In the genomic region with DNA sequence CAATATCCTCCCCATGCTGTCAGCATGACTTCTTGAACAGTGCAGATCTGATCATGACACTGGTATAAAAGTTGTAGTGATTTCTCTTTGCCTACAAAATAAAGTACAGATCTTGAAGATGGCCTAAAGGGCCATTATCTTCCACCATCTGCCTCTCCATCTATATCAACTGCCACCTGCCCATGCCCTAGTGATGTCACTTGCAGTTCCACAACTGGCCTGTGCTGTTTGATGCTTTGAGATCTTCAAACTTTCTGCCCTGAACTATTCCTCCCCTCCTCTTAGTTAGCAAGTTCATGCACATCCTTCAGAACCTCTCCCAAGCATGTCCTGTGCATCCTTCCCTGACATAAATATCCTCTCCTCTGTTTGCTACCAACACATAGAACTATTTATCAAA, we compare ENCODE assay signal across 23 cellular contexts.
DNase-seq lines count a peak whose midpoint lies in the region; ATAC-seq and TF ChIP-seq lines count a peak whose summit lies in the region.
"Had no signal": no experiment of that assay in that cellular context is flagged by ENCODE, and none has a peak within 500 bp of the region (broad histone marks: within the 10 kb centered on the region; RNA-seq: fewer than 3 reads in every experiment).

No MANE protein-coding gene starts in this region.

- H3F3A ChIP-seq in SK-N-SH (replicated peaks; ENCODE audit: insufficient read depth): peaks cover 32% of the 10 kb centered on the region

- in situ Hi-C loops in SK-MEL-5 (cut with HindIII; ENCODE audit: low pct_unique_long_range_greater_than_20kb, low sequenced_read_pairs): no loop called here

- H3K27me3 ChIP-seq in SK-N-SH (ENCODE audit: insufficient read depth): no peaks in the 10 kb centered on the region
- peaks cover 15% of the 10 kb centered on the region for H3K27me3 ChIP-seq in CD4-positive, alpha-beta T cell (ENCODE audit: control insufficient read depth, insufficient read depth, low read length)
- H3K27me3 ChIP-seq: suprapubic skin had no signal

- H4K20me1 ChIP-seq in SK-N-SH (ENCODE audit: insufficient read depth): no peaks in the 10 kb centered on the region

- intact Hi-C loops in CD4-positive, alpha-beta T cell (cut with DNase I, micrococcal nuclease): no loop called here

- POLR2A ChIA-PET in SK-N-SH (lab: Yijun Ruan, JAX): no interaction called here
- POLR2A ChIA-PET in CD4-positive, alpha-beta T cell (lab: Charles Lee): no interaction called here

- H3K36me3 Mint-ChIP-seq in HFFc6 (ENCODE audit: low read depth): no peaks in the 10 kb centered on the region
- H3K36me3 Mint-ChIP-seq in stimulated activated naive B cell treated with anti-CD40 and anti-IgM and Interleukin-4, amounts not matched to agents 10 μg/mL and 1 μg/mL and 100 μg/mL, for 72 hours: no peaks in the 10 kb centered on the region
- H3K36me3 Mint-ChIP-seq in CD4-positive, alpha-beta T cell (ENCODE audit: low read depth): no peaks in the 10 kb centered on the region
- H3K36me3 Mint-ChIP-seq: CD4-positive, CD25-positive, alpha-beta regulatory T cell; immature natural killer cell had no signal

- no peak overlapping the region for H3K4me3 Mint-ChIP-seq in HFFc6
- no peak overlapping the region for H3K4me3 Mint-ChIP-seq in stimulated activated naive B cell treated with anti-CD40 and anti-IgM and Interleukin-4, amounts not matched to agents 10 μg/mL and 1 μg/mL and 100 μg/mL, for 72 hours
- no peak overlapping the region for H3K4me3 Mint-ChIP-seq in CD4-positive, alpha-beta T cell
- H3K4me3 Mint-ChIP-seq: CD4-positive, CD25-positive, alpha-beta regulatory T cell; effector memory CD8-positive, alpha-beta T cell; immature natural killer cell; T-helper 1 cell treated with Interleukin-12 subunit alpha and Interleukin-12 subunit beta and Interleukin-4 antibody, amounts not matched to agents 30 μg/mL and 1 μg/mL, for 36 hours had no signal

- H3K9me2 ChIP-seq in SK-N-SH: no peaks in the 10 kb centered on the region

- H3K36me3 ChIP-seq in SK-N-SH (replicated peaks in 1 of 2; ENCODE audit: control insufficient read depth in 1 of 2, insufficient read depth in 2 of 2, low read length in 1 of 2): peaks cover 0 to 3% of the 10 kb centered on the region in 2 experiments
- H3K36me3 ChIP-seq: heart right ventricle, neutrophil, suprapubic skin had no signal

- peak overlapping the region in 1 of 2 experiments; percentile 75; a peak in 1 of 4 replicates for H3K27ac ChIP-seq in SK-N-SH (ENCODE audit: low read depth in 2 of 2, low read length in 1 of 2)
- H3K27ac ChIP-seq in CD4-positive, alpha-beta T cell (ENCODE audit: low read depth, low read length): no peak overlapping the region
- H3K27ac ChIP-seq: heart right ventricle, neutrophil, PC-9, suprapubic skin had no signal

- TF ChIP-seq RAD21 in SK-N-SH (IDR thresholded peaks at IDR 0.05; ENCODE audit: low read length): no peak

- no peaks in the 10 kb centered on the region for H3K9me3 Mint-ChIP-seq in HFFc6
- H3K9me3 Mint-ChIP-seq in stimulated activated naive B cell treated with anti-CD40 and anti-IgM and Interleukin-4, amounts not matched to agents 10 μg/mL and 1 μg/mL and 100 μg/mL, for 72 hours: no peaks in the 10 kb centered on the region
- H3K9me3 Mint-ChIP-seq in CD4-positive, alpha-beta T cell: no peaks in the 10 kb centered on the region
- H3K9me3 Mint-ChIP-seq: effector memory CD8-positive, alpha-beta T cell; T-helper 1 cell treated with Interleukin-12 subunit alpha and Interleukin-12 subunit beta and Interleukin-4 antibody, amounts not matched to agents 30 μg/mL and 1 μg/mL, for 36 hours had no signal

- H3K9ac ChIP-seq in SK-N-SH: no peak overlapping the region

- H3K79me2 ChIP-seq in SK-N-SH (ENCODE audit: insufficient read depth): peaks cover 28% of the 10 kb centered on the region; the same call in 1 of the 2 replicates

- H2AFZ ChIP-seq in SK-N-SH (ENCODE audit: low read depth): no peak overlapping the region
- H2AFZ ChIP-seq: PC-9 had no signal

- no peak overlapping the region for H3K27ac Mint-ChIP-seq in HFFc6
- H3K27ac Mint-ChIP-seq in stimulated activated naive B cell treated with anti-CD40 and anti-IgM and Interleukin-4, amounts not matched to agents 10 μg/mL and 1 μg/mL and 100 μg/mL, for 72 hours: no peak overlapping the region
- H3K27ac Mint-ChIP-seq in CD4-positive, alpha-beta T cell: no peak overlapping the region
- H3K27ac Mint-ChIP-seq: CD4-positive, CD25-positive, alpha-beta regulatory T cell; effector memory CD8-positive, alpha-beta T cell; immature natural killer cell; T-helper 1 cell treated with Interleukin-12 subunit alpha and Interleukin-12 subunit beta and Interleukin-4 antibody, amounts not matched to agents 30 μg/mL and 1 μg/mL, for 36 hours had no signal

- ATAC-seq in SK-N-SH treated with all-trans-retinoic acid at 6 μM for 48 hours: no peak; the same call in 2 of the 3 replicates
- peak; percentile 42 to 60 for ATAC-seq in stimulated activated naive B cell treated with anti-CD40 and anti-IgM and Interleukin-4, amounts not matched to agents 10 μg/mL and 1 μg/mL and 100 μg/mL, for 72 hours (replicated peaks)
- no peak for ATAC-seq in CD4-positive, alpha-beta T cell (ENCODE audit: poor library complexity)
- ATAC-seq: effector memory CD8-positive, alpha-beta T cell had no signal

- H3K9me3 ChIP-seq in SK-N-SH: no peaks in the 10 kb centered on the region
- no peaks in the 10 kb centered on the region for H3K9me3 ChIP-seq in CD4-positive, alpha-beta T cell (ENCODE audit: control insufficient read depth, low read length)
- H3K9me3 ChIP-seq: heart right ventricle, neutrophil, suprapubic skin had no signal

- TF ChIP-seq EP300 in SK-N-SH (IDR thresholded peaks at IDR 0.05; ENCODE audit: borderline replicate concordance in 1 of 2, low read depth in 1 of 2, low read length in 1 of 2): no peak

- peak; percentile 30; the same call in 1 of the 2 replicates for TF ChIP-seq CTCF in SK-N-SH (IDR thresholded peaks at IDR 0.05)
- peak; percentile 36; the same call in 1 of the 2 replicates for TF ChIP-seq CTCF in HFFc6 (IDR thresholded peaks at IDR 0.05)
- TF ChIP-seq CTCF in foreskin fibroblast (IDR thresholded peaks at IDR 0.05; ENCODE audit: low read depth, low read length): no peak
- TF ChIP-seq CTCF in CD4-positive, alpha-beta T cell (IDR thresholded peaks at IDR 0.05): no peak

- H3K4me1 ChIP-seq in SK-N-SH (ENCODE audit: control insufficient read depth in 1 of 2, insufficient read depth in 2 of 2, low read depth in 1 of 2, low read length in 1 of 2): peaks cover 2 to 10% of the 10 kb centered on the region in 2 experiments
- H3K4me1 ChIP-seq: suprapubic skin had no signal

- peaks cover 26% of the 10 kb centered on the region for H3K4me1 Mint-ChIP-seq in HFFc6 (ENCODE audit: low read depth)
- H3K4me1 Mint-ChIP-seq in stimulated activated naive B cell treated with anti-CD40 and anti-IgM and Interleukin-4, amounts not matched to agents 10 μg/mL and 1 μg/mL and 100 μg/mL, for 72 hours: no peaks in the 10 kb centered on the region
- H3K4me1 Mint-ChIP-seq in CD4-positive, alpha-beta T cell (ENCODE audit: low read depth): no peaks in the 10 kb centered on the region
- H3K4me1 Mint-ChIP-seq: CD4-positive, CD25-positive, alpha-beta regulatory T cell; immature natural killer cell had no signal

- H3K4me3 ChIP-seq in SK-N-SH (ENCODE audit: low read depth in 2 of 2, low read length in 1 of 2) (no peak overlapping the region), foreskin fibroblast (ENCODE audit: low read depth in 1 of 2, low read length in 2 of 2) (no peak overlapping the region)
- H3K4me3 ChIP-seq: heart right ventricle, PC-9, suprapubic skin had no signal

- H3K27me3 Mint-ChIP-seq in HFFc6 (ENCODE audit: insufficient read depth): no peaks in the 10 kb centered on the region
- H3K27me3 Mint-ChIP-seq in stimulated activated naive B cell treated with anti-CD40 and anti-IgM and Interleukin-4, amounts not matched to agents 10 μg/mL and 1 μg/mL and 100 μg/mL, for 72 hours: peaks cover 25 to 33% of the 10 kb centered on the region in 2 donors
- H3K27me3 Mint-ChIP-seq in CD4-positive, alpha-beta T cell: peaks cover 15% of the 10 kb centered on the region

- CTCF ChIA-PET in SK-N-SH (lab: Yijun Ruan, JAX): interaction anchor here (0.8 to 1.1 kb wide), 2 partner anchors 15 to 176 kb away, joined by 3 read pairs; no protein-coding TSS in a partner anchor
- CTCF ChIA-PET in CD4-positive, alpha-beta T cell (lab: Charles Lee): no interaction called here

- H3K4me2 ChIP-seq in SK-N-SH: no peak overlapping the region
- H3K4me2 ChIP-seq: PC-9 had no signal

- no peak for DNase-seq in SK-N-SH
- DNase-seq in HFFc6: no peak
- DNase-seq in SK-MEL-5 (ENCODE audit: low read depth, low spot score): peak; percentile 19
- DNase-seq in stimulated activated naive B cell treated with anti-CD40 and anti-IgM and Interleukin-4, amounts not matched to agents 10 μg/mL and 1 μg/mL and 100 μg/mL, for 72 hours: no peak
- DNase-seq in foreskin fibroblast: no peak
- DNase-seq in activated T-cell treated with anti-CD3 and anti-CD28 coated beads, Interleukin-2, amount 50 U/mL, for 1 hour: no peak
- no peak for DNase-seq in CD4-positive, alpha-beta T cell
- DNase-seq: activated naive CD4-positive, alpha-beta T cell treated with Interleukin-2 at 50 U/mL for 16 hours; activated T-cell treated with anti-CD3 and anti-CD28 coated beads for 4 hours; CD4-positive, CD25-positive, alpha-beta regulatory T cell; DND-41; effector memory CD8-positive, alpha-beta T cell; heart right ventricle; immature natural killer cell; PC-9; retina; SIG-M5; stimulated activated CD4-positive, alpha-beta T cell treated with anti-CD3 and anti-CD28 coated beads, Interleukin-12 subunit alpha, Interleukin-12 subunit beta, amount 100 ng/mL, for 4 hours; stimulated activated CD8-positive, alpha-beta memory T cell treated with anti-CD3 and anti-CD28 coated beads, Interleukin-4, amount 100 ng/mL, for 48 hours had no signal

TF ChIP-seq in SK-N-SH, 30 proteins besides CTCF, POLR2A, EP300 and RAD21 (continues in another document):
- TF ChIP-seq MAX (IDR thresholded peaks at IDR 0.05; ENCODE audit: low read depth) (no peak), MXI1 (IDR thresholded peaks at IDR 0.05; ENCODE audit: low read depth, low read length) (no peak), TAF1 (IDR thresholded peaks at IDR 0.05; ENCODE audit: borderline replicate concordance, low read depth, low read length) (no peak)

TF ChIP-seq in SK-N-SH treated with all-trans-retinoic acid at 6 μM for 48 hours, 23 proteins besides CTCF, POLR2A, EP300 and RAD21 (continues in another document):
- no peak for TF ChIP-seq ZFP3 (CRISPR knock-in tag; IDR thresholded peaks at IDR 0.05)
- no peak for TF ChIP-seq ESRRG (CRISPR knock-in tag; IDR thresholded peaks at IDR 0.05)
- no peak for TF ChIP-seq ZNF8 (CRISPR knock-in tag; IDR thresholded peaks at IDR 0.05)
- no peak for TF ChIP-seq ARNTL (CRISPR knock-in tag; IDR thresholded peaks at IDR 0.05; ENCODE audit: borderline replicate concordance, low read depth)
- no peak for TF ChIP-seq CSDC2 (CRISPR knock-in tag; IDR thresholded peaks at IDR 0.05)
- no peak for TF ChIP-seq TCF4 (CRISPR knock-in tag; IDR thresholded peaks at IDR 0.05; ENCODE audit: borderline replicate concordance)

Comparison
In these comparisons a context has a peak if more than half of its experiments do, and no peak if none do; other contexts are left out.
1. CTCF ChIP-seq: peak in SK-N-SH (single experiment) and HFFc6 (single experiment); none in foreskin fibroblast (single experiment) and CD4-positive, alpha-beta T cell (single experiment).
2. ATAC-seq: peak in stimulated activated naive B cell treated with anti-CD40 and anti-IgM and Interleukin-4, amounts not matched to agents 10 μg/mL and 1 μg/mL and 100 μg/mL, for 72 hours (2 of 2); none in SK-N-SH treated with all-trans-retinoic acid at 6 μM for 48 hours (single experiment) and CD4-positive, alpha-beta T cell (single experiment).